In genomic region chr10:75209325-75210192, GRCh38 we compare ENCODE assay signal across 1 cellular context.
TF ChIP-seq lines count a peak whose summit lies in the region.

No MANE protein-coding gene starts in this region.

TF ChIP-seq in K562, 482 proteins besides CTCF, POLR2A, EP300 and RAD21 (continued from another document and continues in another):
- TF ChIP-seq, protein P1, sequence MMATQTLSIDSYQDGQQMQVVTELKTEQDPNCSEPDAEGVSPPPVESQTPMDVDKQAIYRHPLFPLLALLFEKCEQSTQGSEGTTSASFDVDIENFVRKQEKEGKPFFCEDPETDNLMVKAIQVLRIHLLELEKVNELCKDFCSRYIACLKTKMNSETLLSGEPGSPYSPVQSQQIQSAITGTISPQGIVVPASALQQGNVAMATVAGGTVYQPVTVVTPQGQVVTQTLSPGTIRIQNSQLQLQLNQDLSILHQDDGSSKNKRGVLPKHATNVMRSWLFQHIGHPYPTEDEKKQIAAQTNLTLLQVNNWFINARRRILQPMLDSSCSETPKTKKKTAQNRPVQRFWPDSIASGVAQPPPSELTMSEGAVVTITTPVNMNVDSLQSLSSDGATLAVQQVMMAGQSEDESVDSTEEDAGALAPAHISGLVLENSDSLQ (IDR thresholded peaks at IDR 0.05), result no peak
- TF ChIP-seq ARID3B (CRISPR knock-in tag; IDR thresholded peaks at IDR 0.05; ENCODE audit: borderline replicate concordance) (peak; percentile 72; the same call in 1 of the 2 replicates), FOXJ2 (tag; IDR thresholded peaks at IDR 0.05) (peak; percentile 36; the same call in 1 of the 2 replicates), ETV1 (tag; conservative IDR thresholded peaks at IDR 0.05; ENCODE audit: low read depth) (peak; percentile 60; the same call in 1 of the 2 replicates), COPS2 (conservative IDR thresholded peaks at IDR 0.05) (no peak), ZNF445 (CRISPR knock-in tag; IDR thresholded peaks at IDR 0.05; ENCODE audit: low read depth) (peak; percentile 86; the same call in 1 of the 2 replicates), MEF2A (IDR thresholded peaks at IDR 0.05; ENCODE audit: control insufficient read depth, low read depth, low read length) (no peak), SIN3B (IDR thresholded peaks at IDR 0.05; ENCODE audit: low read depth) (no peak), MYBL2 (IDR thresholded peaks at IDR 0.05; ENCODE audit: low read depth) (no peak), MYBL2 (CRISPR knock-in tag; IDR thresholded peaks at IDR 0.05; ENCODE audit: borderline replicate concordance) (no peak), TBL1XR1 (IDR thresholded peaks at IDR 0.05; ENCODE audit: low read length in 2 of 2) (no peak), BHLHE40 (IDR thresholded peaks at IDR 0.05; ENCODE audit: low read length) (peak; percentile 28; the same call in 1 of the 2 replicates), TGIF2 (CRISPR knock-in tag; IDR thresholded peaks at IDR 0.05) (no peak), TEAD1 (CRISPR knock-in tag; IDR thresholded peaks at IDR 0.05) (peak in 1 of 2 experiments; percentile 90; a peak in 3 of 4 replicates), CEBPG (CRISPR knock-in tag; IDR thresholded peaks at IDR 0.05) (no peak), CEBPG (tag; conservative IDR thresholded peaks at IDR 0.05 in 1 of 2, IDR thresholded peaks at IDR 0.05 in 1 of 2) (no peak), HEY1 (CRISPR knock-in tag; IDR thresholded peaks at IDR 0.05; ENCODE audit: borderline replicate concordance) (no peak), SFPQ (IDR thresholded peaks at IDR 0.05; ENCODE audit: low read depth, low read length) (no peak), RFX1 (IDR thresholded peaks at IDR 0.05) (no peak), RHOXF2B (CRISPR knock-in tag; conservative IDR thresholded peaks at IDR 0.05) (0 out of 2 replicates have a peak, but pooled peaks have one; percentile 44), KDM2B (CRISPR knock-in tag; IDR thresholded peaks at IDR 0.05) (peak; percentile 43; the same call in 1 of the 2 replicates), RFX7 (CRISPR knock-in tag; IDR thresholded peaks at IDR 0.05) (peak; percentile 81), ILK (tag; IDR thresholded peaks at IDR 0.05; ENCODE audit: borderline replicate concordance, low read depth) (peak; percentile 68; the same call in 1 of the 2 replicates), HNRNPK (IDR thresholded peaks at IDR 0.05; ENCODE audit: low read depth, low read length, poor library complexity, severe bottlenecking) (no peak), ZNF431 (CRISPR knock-in tag; IDR thresholded peaks at IDR 0.05) (no peak), ETV5 (CRISPR knock-in tag; IDR thresholded peaks at IDR 0.05; ENCODE audit: low read depth) (no peak), CBX5 (IDR thresholded peaks at IDR 0.05; ENCODE audit: borderline replicate concordance, low read depth) (no peak), L3MBTL2 (IDR thresholded peaks at IDR 0.05) (peak; percentile 92), RBFOX2 (IDR thresholded peaks at IDR 0.05; ENCODE audit: low read depth, low read length) (no peak), PTBP1 (IDR thresholded peaks at IDR 0.05; ENCODE audit: low read depth, low read length) (no peak), ZNF12 (CRISPR knock-in tag; IDR thresholded peaks at IDR 0.05) (no peak), ZNF79 (CRISPR knock-in tag; IDR thresholded peaks at IDR 0.05; ENCODE audit: low read depth) (peak; percentile 82), ILF3 (IDR thresholded peaks at IDR 0.05; ENCODE audit: borderline replicate concordance) (no peak), DPF2 (IDR thresholded peaks at IDR 0.05) (peak; percentile 81), TFAP4 (CRISPR knock-in tag; IDR thresholded peaks at IDR 0.05; ENCODE audit: borderline replicate concordance) (no peak), BRD9 (IDR thresholded peaks at IDR 0.05; ENCODE audit: low read depth, partially characterized antibody) (peak; percentile 88), U2AF2 (optimal IDR thresholded peaks at IDR 0.05; ENCODE audit: low read depth, low read length) (no peak), CREM (IDR thresholded peaks at IDR 0.05; ENCODE audit: low read depth) (no peak), CHD1 (IDR thresholded peaks at IDR 0.05; ENCODE audit: low read length) (no peak), PURB (CRISPR knock-in tag; IDR thresholded peaks at IDR 0.05; ENCODE audit: low read depth) (no peak), CHCHD3 (CRISPR knock-in tag; IDR thresholded peaks at IDR 0.05) (0 out of 2 replicates have a peak, but pooled peaks have one; percentile 17)
- TF ChIP-seq, protein P2, sequence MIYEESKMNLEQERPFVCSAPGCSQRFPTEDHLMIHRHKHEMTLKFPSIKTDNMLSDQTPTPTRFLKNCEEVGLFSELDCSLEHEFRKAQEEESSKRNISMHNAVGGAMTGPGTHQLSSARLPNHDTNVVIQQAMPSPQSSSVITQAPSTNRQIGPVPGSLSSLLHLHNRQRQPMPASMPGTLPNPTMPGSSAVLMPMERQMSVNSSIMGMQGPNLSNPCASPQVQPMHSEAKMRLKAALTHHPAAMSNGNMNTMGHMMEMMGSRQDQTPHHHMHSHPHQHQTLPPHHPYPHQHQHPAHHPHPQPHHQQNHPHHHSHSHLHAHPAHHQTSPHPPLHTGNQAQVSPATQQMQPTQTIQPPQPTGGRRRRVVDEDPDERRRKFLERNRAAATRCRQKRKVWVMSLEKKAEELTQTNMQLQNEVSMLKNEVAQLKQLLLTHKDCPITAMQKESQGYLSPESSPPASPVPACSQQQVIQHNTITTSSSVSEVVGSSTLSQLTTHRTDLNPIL (CRISPR knock-in tag; IDR thresholded peaks at IDR 0.05), result peak; percentile 75; the same call in 1 of the 2 replicates
- TF ChIP-seq, protein P3, sequence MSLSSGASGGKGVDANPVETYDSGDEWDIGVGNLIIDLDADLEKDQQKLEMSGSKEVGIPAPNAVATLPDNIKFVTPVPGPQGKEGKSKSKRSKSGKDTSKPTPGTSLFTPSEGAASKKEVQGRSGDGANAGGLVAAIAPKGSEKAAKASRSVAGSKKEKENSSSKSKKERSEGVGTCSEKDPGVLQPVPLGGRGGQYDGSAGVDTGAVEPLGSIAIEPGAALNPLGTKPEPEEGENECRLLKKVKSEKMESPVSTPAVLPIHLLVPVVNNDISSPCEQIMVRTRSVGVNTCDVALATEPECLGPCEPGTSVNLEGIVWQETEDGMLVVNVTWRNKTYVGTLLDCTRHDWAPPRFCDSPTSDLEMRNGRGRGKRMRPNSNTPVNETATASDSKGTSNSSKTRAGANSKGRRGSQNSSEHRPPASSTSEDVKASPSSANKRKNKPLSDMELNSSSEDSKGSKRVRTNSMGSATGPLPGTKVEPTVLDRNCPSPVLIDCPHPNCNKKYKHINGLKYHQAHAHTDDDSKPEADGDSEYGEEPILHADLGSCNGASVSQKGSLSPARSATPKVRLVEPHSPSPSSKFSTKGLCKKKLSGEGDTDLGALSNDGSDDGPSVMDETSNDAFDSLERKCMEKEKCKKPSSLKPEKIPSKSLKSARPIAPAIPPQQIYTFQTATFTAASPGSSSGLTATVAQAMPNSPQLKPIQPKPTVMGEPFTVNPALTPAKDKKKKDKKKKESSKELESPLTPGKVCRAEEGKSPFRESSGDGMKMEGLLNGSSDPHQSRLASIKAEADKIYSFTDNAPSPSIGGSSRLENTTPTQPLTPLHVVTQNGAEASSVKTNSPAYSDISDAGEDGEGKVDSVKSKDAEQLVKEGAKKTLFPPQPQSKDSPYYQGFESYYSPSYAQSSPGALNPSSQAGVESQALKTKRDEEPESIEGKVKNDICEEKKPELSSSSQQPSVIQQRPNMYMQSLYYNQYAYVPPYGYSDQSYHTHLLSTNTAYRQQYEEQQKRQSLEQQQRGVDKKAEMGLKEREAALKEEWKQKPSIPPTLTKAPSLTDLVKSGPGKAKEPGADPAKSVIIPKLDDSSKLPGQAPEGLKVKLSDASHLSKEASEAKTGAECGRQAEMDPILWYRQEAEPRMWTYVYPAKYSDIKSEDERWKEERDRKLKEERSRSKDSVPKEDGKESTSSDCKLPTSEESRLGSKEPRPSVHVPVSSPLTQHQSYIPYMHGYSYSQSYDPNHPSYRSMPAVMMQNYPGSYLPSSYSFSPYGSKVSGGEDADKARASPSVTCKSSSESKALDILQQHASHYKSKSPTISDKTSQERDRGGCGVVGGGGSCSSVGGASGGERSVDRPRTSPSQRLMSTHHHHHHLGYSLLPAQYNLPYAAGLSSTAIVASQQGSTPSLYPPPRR (CRISPR knock-in tag; IDR thresholded peaks at IDR 0.05; ENCODE audit: borderline replicate concordance), result no peak
- TF ChIP-seq, protein P4, sequence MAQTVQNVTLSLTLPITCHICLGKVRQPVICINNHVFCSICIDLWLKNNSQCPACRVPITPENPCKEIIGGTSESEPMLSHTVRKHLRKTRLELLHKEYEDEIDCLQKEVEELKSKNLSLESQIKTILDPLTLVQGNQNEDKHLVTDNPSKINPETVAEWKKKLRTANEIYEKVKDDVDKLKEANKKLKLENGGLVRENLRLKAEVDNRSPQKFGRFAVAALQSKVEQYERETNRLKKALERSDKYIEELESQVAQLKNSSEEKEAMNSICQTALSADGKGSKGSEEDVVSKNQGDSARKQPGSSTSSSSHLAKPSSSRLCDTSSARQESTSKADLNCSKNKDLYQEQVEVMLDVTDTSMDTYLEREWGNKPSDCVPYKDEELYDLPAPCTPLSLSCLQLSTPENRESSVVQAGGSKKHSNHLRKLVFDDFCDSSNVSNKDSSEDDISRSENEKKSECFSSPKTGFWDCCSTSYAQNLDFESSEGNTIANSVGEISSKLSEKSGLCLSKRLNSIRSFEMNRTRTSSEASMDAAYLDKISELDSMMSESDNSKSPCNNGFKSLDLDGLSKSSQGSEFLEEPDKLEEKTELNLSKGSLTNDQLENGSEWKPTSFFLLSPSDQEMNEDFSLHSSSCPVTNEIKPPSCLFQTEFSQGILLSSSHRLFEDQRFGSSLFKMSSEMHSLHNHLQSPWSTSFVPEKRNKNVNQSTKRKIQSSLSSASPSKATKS (CRISPR knock-in tag; IDR thresholded peaks at IDR 0.05), result peak; percentile 78; the same call in 1 of the 2 replicates
- TF ChIP-seq, protein P5, sequence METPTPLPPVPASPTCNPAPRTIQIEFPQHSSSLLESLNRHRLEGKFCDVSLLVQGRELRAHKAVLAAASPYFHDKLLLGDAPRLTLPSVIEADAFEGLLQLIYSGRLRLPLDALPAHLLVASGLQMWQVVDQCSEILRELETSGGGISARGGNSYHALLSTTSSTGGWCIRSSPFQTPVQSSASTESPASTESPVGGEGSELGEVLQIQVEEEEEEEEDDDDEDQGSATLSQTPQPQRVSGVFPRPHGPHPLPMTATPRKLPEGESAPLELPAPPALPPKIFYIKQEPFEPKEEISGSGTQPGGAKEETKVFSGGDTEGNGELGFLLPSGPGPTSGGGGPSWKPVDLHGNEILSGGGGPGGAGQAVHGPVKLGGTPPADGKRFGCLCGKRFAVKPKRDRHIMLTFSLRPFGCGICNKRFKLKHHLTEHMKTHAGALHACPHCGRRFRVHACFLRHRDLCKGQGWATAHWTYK (CRISPR knock-in tag; IDR thresholded peaks at IDR 0.05), result peak; percentile 96
- TF ChIP-seq, protein P6, sequence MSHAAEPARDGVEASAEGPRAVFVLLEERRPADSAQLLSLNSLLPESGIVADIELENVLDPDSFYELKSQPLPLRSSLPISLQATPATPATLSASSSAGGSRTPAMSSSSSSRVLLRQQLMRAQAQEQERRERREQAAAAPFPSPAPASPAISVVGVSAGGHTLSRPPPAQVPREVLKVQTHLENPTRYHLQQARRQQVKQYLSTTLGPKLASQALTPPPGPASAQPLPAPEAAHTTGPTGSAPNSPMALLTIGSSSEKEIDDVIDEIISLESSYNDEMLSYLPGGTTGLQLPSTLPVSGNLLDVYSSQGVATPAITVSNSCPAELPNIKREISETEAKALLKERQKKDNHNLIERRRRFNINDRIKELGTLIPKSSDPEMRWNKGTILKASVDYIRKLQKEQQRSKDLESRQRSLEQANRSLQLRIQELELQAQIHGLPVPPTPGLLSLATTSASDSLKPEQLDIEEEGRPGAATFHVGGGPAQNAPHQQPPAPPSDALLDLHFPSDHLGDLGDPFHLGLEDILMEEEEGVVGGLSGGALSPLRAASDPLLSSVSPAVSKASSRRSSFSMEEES (CRISPR knock-in tag; IDR thresholded peaks at IDR 0.05), result no peak; the same call in 1 of the 2 replicates
- TF ChIP-seq, protein P7, sequence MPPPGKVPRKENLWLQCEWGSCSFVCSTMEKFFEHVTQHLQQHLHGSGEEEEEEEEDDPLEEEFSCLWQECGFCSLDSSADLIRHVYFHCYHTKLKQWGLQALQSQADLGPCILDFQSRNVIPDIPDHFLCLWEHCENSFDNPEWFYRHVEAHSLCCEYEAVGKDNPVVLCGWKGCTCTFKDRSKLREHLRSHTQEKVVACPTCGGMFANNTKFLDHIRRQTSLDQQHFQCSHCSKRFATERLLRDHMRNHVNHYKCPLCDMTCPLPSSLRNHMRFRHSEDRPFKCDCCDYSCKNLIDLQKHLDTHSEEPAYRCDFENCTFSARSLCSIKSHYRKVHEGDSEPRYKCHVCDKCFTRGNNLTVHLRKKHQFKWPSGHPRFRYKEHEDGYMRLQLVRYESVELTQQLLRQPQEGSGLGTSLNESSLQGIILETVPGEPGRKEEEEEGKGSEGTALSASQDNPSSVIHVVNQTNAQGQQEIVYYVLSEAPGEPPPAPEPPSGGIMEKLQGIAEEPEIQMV (tag; conservative IDR thresholded peaks at IDR 0.05; ENCODE audit: low read depth), result peak; percentile 87
